In the genomic region with DNA sequence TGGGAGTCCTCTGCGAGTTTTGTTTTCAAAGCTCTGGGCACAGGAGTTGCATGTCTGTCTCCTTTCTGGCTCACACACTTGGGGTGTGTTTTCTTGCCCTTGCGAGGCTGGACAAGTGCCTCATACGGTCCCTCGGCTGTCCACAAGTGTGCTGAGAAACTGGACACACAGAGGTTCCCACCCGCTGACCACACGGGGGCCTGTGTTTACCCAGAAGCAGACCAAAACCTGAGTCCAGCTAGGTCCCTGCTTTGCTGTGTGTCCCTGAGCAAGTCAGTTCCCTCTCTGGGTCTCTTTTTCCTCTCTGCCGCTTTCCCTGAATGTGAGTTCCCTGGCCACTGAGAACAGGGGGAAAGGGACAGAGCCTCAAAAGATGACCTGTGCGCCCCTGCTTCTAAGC, we compare ENCODE assay signal across 9 cellular contexts. TPM values are rescaled to one million over a fixed set of nuclear protein-coding genes. Genes with fewer than 3 reads are reported as not detected.
DNase-seq lines count a peak whose midpoint lies in the region; ATAC-seq and TF ChIP-seq lines count a peak whose summit lies in the region.
"Had no signal": no experiment of that assay in that cellular context is flagged by ENCODE, and none has a peak within 500 bp of the region (broad histone marks: within the 10 kb centered on the region; RNA-seq: fewer than 3 reads in every experiment).

No MANE protein-coding gene starts in this region.

- H3K4me1 ChIP-seq in fibroblast of lung (ENCODE audit: control insufficient read depth, extremely low read depth, insufficient read depth, low read length) = peaks cover 4% of the 10 kb centered on the region
- no peaks in the 10 kb centered on the region for H3K4me1 ChIP-seq in gastrocnemius medialis

- no peak overlapping the region for H3K9ac ChIP-seq in fibroblast of lung (ENCODE audit: insufficient read depth, low read length)

- intact Hi-C loops in gastrocnemius medialis (cut with DNase I; ENCODE audit: low total_unique reads) = no loop called here

- in situ Hi-C loops in gastrocnemius medialis (cut with MboI; ENCODE audit: low sequenced_read_pairs in 4 of 4) = no loop called here

- no peaks in the 10 kb centered on the region for H4K20me1 ChIP-seq in fibroblast of lung (ENCODE audit: control insufficient read depth, extremely low read depth, insufficient read depth, low read length)

- peak overlapping the region; percentile 69 for H3K4me2 ChIP-seq in fibroblast of lung (ENCODE audit: extremely low read depth, insufficient read depth, low read length)

- no peaks in the 10 kb centered on the region for H3K27me3 ChIP-seq in GM06990 (replicated peaks; ENCODE audit: control insufficient read depth, insufficient read depth, low read length)
- no peaks in the 10 kb centered on the region for H3K27me3 ChIP-seq in fibroblast of lung (ENCODE audit: control insufficient read depth, insufficient read depth, low read length)
- no peaks in the 10 kb centered on the region for H3K27me3 ChIP-seq in gastrocnemius medialis

- H3K9me3 ChIP-seq in fibroblast of lung (ENCODE audit: control insufficient read depth, insufficient read depth, low read depth, low read length) = no peaks in the 10 kb centered on the region
- no peaks in the 10 kb centered on the region for H3K9me3 ChIP-seq in gastrocnemius medialis

- no peaks in the 10 kb centered on the region for H3K36me3 ChIP-seq in GM06990 (ENCODE audit: control insufficient read depth, insufficient read depth, low read length)
- no peaks in the 10 kb centered on the region for H3K36me3 ChIP-seq in fibroblast of lung (ENCODE audit: control insufficient read depth, insufficient read depth, low read length)
- H3K36me3 ChIP-seq in gastrocnemius medialis = no peaks in the 10 kb centered on the region

- H2AFZ ChIP-seq in fibroblast of lung (ENCODE audit: low read length) = peak overlapping the region; percentile 96

- no peak for TF ChIP-seq CTCF in GM06990 (IDR thresholded peaks at IDR 0.05; ENCODE audit: insufficient read depth, low read length, poor library complexity, severe bottlenecking)
- no peak for TF ChIP-seq CTCF in fibroblast of lung (conservative IDR thresholded peaks at IDR 0.05 in 1 of 2, IDR thresholded peaks at IDR 0.05 in 1 of 2; ENCODE audit: low read depth in 1 of 2, low read length in 2 of 2)
- no peak for TF ChIP-seq CTCF in gastrocnemius medialis (IDR thresholded peaks at IDR 0.05 in 4 of 5, conservative IDR thresholded peaks at IDR 0.05 in 1 of 5)

- no peaks in the 10 kb centered on the region for H3K79me2 ChIP-seq in fibroblast of lung (ENCODE audit: control insufficient read depth, insufficient read depth, low read length)

- H3K4me3 ChIP-seq in GM06990 (replicated peaks; ENCODE audit: low read depth, low read length) = peak overlapping the region; percentile 86
- peak overlapping the region in 1 of 4 experiments; percentile 39 for H3K4me3 ChIP-seq in fibroblast of lung (replicated peaks in 1 of 4; ENCODE audit: control extremely low read depth in 1 of 4, insufficient read depth in 1 of 4, low read depth in 3 of 4, low read length in 4 of 4)
- peak overlapping the region; percentile 47 to 61 (median 56) for H3K4me3 ChIP-seq in gastrocnemius medialis

- no peak for ATAC-seq in gastrocnemius medialis
- ATAC-seq in HG03457 (IDR thresholded peaks at IDR 0.05; ENCODE audit: unreplicated experiment) = no peak

- DNase-seq in GM06990 (ENCODE audit: extremely low read depth, insufficient read length) (no peak), RPMI7951 (ENCODE audit: low read depth) (peak; percentile 11), fibroblast of lung (ENCODE audit: low read depth in 2 of 2) (no peak), gastrocnemius medialis (no peak), anterior cingulate cortex (lab: John Stamatoyannopoulos, UW) (no peak)
- no peak for DNase-seq in activated CD4-positive, CD25-positive, alpha-beta regulatory T cell treated with anti-CD3 and anti-CD28 coated beads, Interleukin-2, amount 50 U/mL, for 72 hours
- no peak for DNase-seq in stimulated activated naive CD4-positive, alpha-beta T cell treated with Interleukin-2 at 50 U/mL for 16 hours (lab: John Stamatoyannopoulos, UW)
- DNase-seq: NCI-H1048 had no signal

- H3K27ac ChIP-seq in fibroblast of lung (ENCODE audit: insufficient read depth, low read length) (no peak overlapping the region), gastrocnemius medialis (peak overlapping the region; percentile 61 to 73 (median 69))

- TF ChIP-seq POLR2A in gastrocnemius medialis (IDR thresholded peaks at IDR 0.05) = no peak

RNA-seq across cellular contexts. Expression of a gene that starts 0.7 kb away (rescaled TPM):
- 19.4 and 27.5 TPM in 2 replicates for total RNA-seq in RPMI7951 (2014; rRNA removed; shearing (Covaris generic))
- total RNA-seq in fibroblast of lung (2.3 and 3.1 TPM in 2 replicates), gastrocnemius medialis (1 to 10 TPM; 1.7 to 5.2 (median 2.5) TPM)
- polyA plus RNA-seq in fibroblast of lung = 1.5 and 2.2 TPM in 2 replicates
- polyA plus RNA-seq in fibroblast of lung (2012) = 1.0 and 1.7 TPM in 2 replicates
- 0.08 TPM in 1 of 2 replicates, not detected in the other for polyA minus RNA-seq in fibroblast of lung (ENCODE audit: low replicate concordance)

RNA-seq across cellular contexts. Expression of a gene that starts 39.4 kb away (rescaled TPM):
- total RNA-seq in RPMI7951 (2014; rRNA removed; shearing (Covaris generic)) = 23.9 and 24.8 TPM in 2 replicates
- total RNA-seq in fibroblast of lung (2.6 and 3.5 TPM in 2 replicates), gastrocnemius medialis (1 to 10 TPM; 1.4 to 5.3 (median 4.2) TPM)
- polyA plus RNA-seq in fibroblast of lung = 7.0 and 18.5 TPM in 2 replicates
- 5.4 and 10.4 TPM in 2 replicates for polyA plus RNA-seq in fibroblast of lung (2012)
- polyA minus RNA-seq in fibroblast of lung (ENCODE audit: low replicate concordance) = 84.0 and 128 TPM in 2 replicates
